15 cellular contexts compared by ENCODE assay signal in genomic region chr7:157263156-157263555, GRCh38.
A peak's percentile ranks its signal among the peaks of the same experiment; 100 is the strongest.
DNase-seq lines count a peak whose midpoint lies in the region; TF ChIP-seq lines count a peak whose summit lies in the region.
"Had no signal": no experiment of that assay in that cellular context is flagged by ENCODE, and none has a peak within 500 bp of the region (broad histone marks: within the 10 kb centered on the region; RNA-seq: fewer than 3 reads in every experiment).

No MANE protein-coding gene starts in this region.

- H3K9me3 Mint-ChIP-seq in chondrocyte (ENCODE audit: low read depth): no peaks in the 10 kb centered on the region
- no peaks in the 10 kb centered on the region for H3K9me3 Mint-ChIP-seq in activated T-cell treated with anti-CD3 and anti-CD28 coated beads, Interleukin-2, amount 50 U/mL, for 24 hours
- H3K9me3 Mint-ChIP-seq: HFFc6 had no signal

- H3K27me3 Mint-ChIP-seq in chondrocyte (ENCODE audit: low read depth): no peaks in the 10 kb centered on the region
- H3K27me3 Mint-ChIP-seq in activated T-cell treated with anti-CD3 and anti-CD28 coated beads, Interleukin-2, amount 50 U/mL, for 24 hours: no peaks in the 10 kb centered on the region
- H3K27me3 Mint-ChIP-seq: CD4-positive, alpha-beta memory T cell had no signal

- intact Hi-C loops in posterior vena cava (cut with DNase I): no loop called here

- peaks cover 12% of the 10 kb centered on the region for H3K4me1 Mint-ChIP-seq in chondrocyte (ENCODE audit: low read depth)
- H3K4me1 Mint-ChIP-seq in activated T-cell treated with anti-CD3 and anti-CD28 coated beads, Interleukin-2, amount 50 U/mL, for 24 hours (ENCODE audit: low read depth): no peaks in the 10 kb centered on the region
- H3K4me1 Mint-ChIP-seq: CD4-positive, alpha-beta memory T cell had no signal

- no peak overlapping the region for H3K27ac Mint-ChIP-seq in chondrocyte (ENCODE audit: unreplicated experiment)
- H3K27ac Mint-ChIP-seq in activated T-cell treated with anti-CD3 and anti-CD28 coated beads, Interleukin-2, amount 50 U/mL, for 24 hours: no peak overlapping the region
- H3K27ac Mint-ChIP-seq: HFFc6 had no signal

- no peak for TF ChIP-seq CTCF in chondrocyte (IDR thresholded peaks at IDR 0.05)

- DNase-seq in activated effector memory CD4-positive, alpha-beta T cell treated with anti-CD3 and anti-CD28 coated beads, Interleukin-2, amount 50 U/mL, for 16 hours: peak; percentile 57
- DNase-seq in activated effector memory CD4-positive, alpha-beta T cell treated with Interleukin-2 at 50 U/mL for 16 hours: no peak
- DNase-seq in chondrocyte (ENCODE audit: low spot score): peak; percentile 83
- peak; percentile 57 for DNase-seq in posterior vena cava (ENCODE audit: low spot score)
- DNase-seq in NCI-H1105 (lab: John Stamatoyannopoulos, UW): no peak
- no peak for DNase-seq in activated T-cell treated with anti-CD3 and anti-CD28 coated beads, Interleukin-2, amount 50 U/mL, for 24 hours
- DNase-seq: C1 segment of cervical spinal cord; Calu3; CD4-positive, alpha-beta memory T cell; COR-L47; DMS53; DMS79 treated with DMSO at 0.1 percent for 48 hours; GF-D8; GOT3; HFFc6 had no signal

- no peak overlapping the region for H3K4me3 Mint-ChIP-seq in chondrocyte (ENCODE audit: unreplicated experiment)
- H3K4me3 Mint-ChIP-seq in activated T-cell treated with anti-CD3 and anti-CD28 coated beads, Interleukin-2, amount 50 U/mL, for 24 hours: no peak overlapping the region
- H3K4me3 Mint-ChIP-seq: CD4-positive, alpha-beta memory T cell; HFFc6 had no signal

- peaks cover 27% of the 10 kb centered on the region for H3K36me3 Mint-ChIP-seq in chondrocyte (ENCODE audit: low read depth)
- H3K36me3 Mint-ChIP-seq in activated T-cell treated with anti-CD3 and anti-CD28 coated beads, Interleukin-2, amount 50 U/mL, for 24 hours (ENCODE audit: low read depth): peaks cover 90% of the 10 kb centered on the region

Comparison
In these comparisons a context has a peak if more than half of its experiments do, and no peak if none do; other contexts are left out.
1. DNase-seq: peak in activated effector memory CD4-positive, alpha-beta T cell treated with anti-CD3 and anti-CD28 coated beads, Interleukin-2, amount 50 U/mL, for 16 hours (single experiment), chondrocyte (single experiment) and posterior vena cava (single experiment); none in activated effector memory CD4-positive, alpha-beta T cell treated with Interleukin-2 at 50 U/mL for 16 hours (single experiment), NCI-H1105 (single experiment) and activated T-cell treated with anti-CD3 and anti-CD28 coated beads, Interleukin-2, amount 50 U/mL, for 24 hours (single experiment).